Comparison of ENCODE assay signal across 30 cellular contexts in the genomic region with DNA sequence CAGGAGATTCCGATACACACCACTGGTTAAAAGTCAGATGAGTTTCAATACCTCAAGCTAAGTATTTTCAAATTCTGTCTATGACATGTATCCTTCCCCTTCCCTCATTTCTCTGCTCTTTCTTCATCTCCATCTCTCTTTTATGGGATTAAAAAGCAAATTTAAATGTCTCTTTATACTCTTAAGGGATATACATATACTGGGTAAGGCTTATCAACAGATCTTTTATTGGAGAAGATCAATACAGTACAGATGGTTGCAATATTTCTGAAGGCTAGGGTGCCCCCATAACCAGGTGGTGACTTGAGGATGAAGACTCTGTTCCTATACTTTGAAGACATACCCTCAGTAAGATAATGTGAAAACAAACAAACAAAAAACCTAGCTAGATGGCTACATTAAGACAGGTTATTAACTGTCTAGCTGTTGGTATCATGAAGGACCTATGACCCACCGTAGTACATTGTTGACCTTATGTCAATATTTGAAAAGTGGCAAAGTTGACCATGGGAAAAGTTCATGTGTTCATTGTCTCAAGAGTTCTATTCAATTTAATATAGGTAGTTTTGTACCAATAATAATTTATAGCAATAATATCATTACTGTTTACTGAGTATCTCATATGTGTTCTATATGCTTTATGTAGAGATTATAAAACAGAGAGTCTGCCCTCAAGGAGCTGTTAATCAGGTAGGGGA.
"Had no signal": no experiment of that assay in that cellular context is flagged by ENCODE, and none has a peak within 500 bp of the region (broad histone marks: within the 10 kb centered on the region; RNA-seq: fewer than 3 reads in every experiment).

No MANE protein-coding gene starts in this region.

- DNase-seq: dermis blood vessel endothelial cell; effector memory CD8-positive, alpha-beta T cell; erythroblast; esophagus squamous epithelium; foreskin melanocyte; glutamatergic neuron; hypothalamus; immature natural killer cell; islet precursor cell; kidney glomerular epithelial cell; left colon; left ventricle myocardium superior; naive B cell; right cardiac atrium; spleen; stimulated activated CD4-positive, alpha-beta T cell treated with anti-CD3 and anti-CD28 coated beads, Interleukin-4, amount 100 ng/mL, for 4 hours; transverse colon; upper lobe of right lung; uterus had no signal

- H3K9me3 Mint-ChIP-seq: effector memory CD8-positive, alpha-beta T cell; immature natural killer cell; neural crest cell; stimulated activated memory B cell treated with anti-CD40 and anti-IgM and Interleukin-4, amounts not matched to agents 10 μg/mL and 1 μg/mL and 100 μg/mL, for 72 hours; stimulated activated naive CD8-positive, alpha-beta T cell treated with anti-CD3 and anti-CD28 coated beads, Interleukin-15, Interleukin-2, amounts not matched to agents 100 ng/mL and 50 ng/mL, for 24 hours had no signal

- H3K4me3 Mint-ChIP-seq: effector memory CD8-positive, alpha-beta T cell; immature natural killer cell; memory B cell; naive B cell; natural killer cell treated with Interleukin-12 subunit alpha and Interleukin-12 subunit beta and Interleukin-15 and Interleukin-18, amount 100 ng/mL, for 72 hours; neural crest cell; stimulated activated memory B cell treated with anti-CD40 and anti-IgM and Interleukin-4, amounts not matched to agents 10 μg/mL and 1 μg/mL and 100 μg/mL, for 72 hours; stimulated activated naive CD8-positive, alpha-beta T cell treated with anti-CD3 and anti-CD28 coated beads, Interleukin-15, Interleukin-2, amounts not matched to agents 100 ng/mL and 50 ng/mL, for 24 hours had no signal

- H3K4me3 ChIP-seq: coronary artery, esophagus squamous epithelium, lung, prostate gland, skin epidermis, spleen, thoracic aorta, transverse colon, upper lobe of right lung, uterus had no signal

- H3K27me3 ChIP-seq: esophagus squamous epithelium, spleen, transverse colon, upper lobe of right lung, uterus had no signal

- FAIRE-seq: endometrium had no signal

- H3K4me1 ChIP-seq: prostate gland, upper lobe of right lung, uterus had no signal

- H3K36me3 Mint-ChIP-seq: natural killer cell treated with Interleukin-12 subunit alpha and Interleukin-12 subunit beta and Interleukin-15 and Interleukin-18, amount 100 ng/mL, for 72 hours had no signal

- ATAC-seq: effector memory CD8-positive, alpha-beta T cell; left colon; left ventricle myocardium superior; natural killer cell treated with Interleukin-12 subunit alpha and Interleukin-12 subunit beta and Interleukin-15 and Interleukin-18, amount 100 ng/mL, for 72 hours; right cardiac atrium; stimulated activated memory B cell treated with anti-CD40 and anti-IgM and Interleukin-4, amounts not matched to agents 10 μg/mL and 1 μg/mL and 100 μg/mL, for 72 hours; upper lobe of right lung had no signal

- H3K27ac Mint-ChIP-seq: effector memory CD8-positive, alpha-beta T cell; immature natural killer cell; memory B cell; stimulated activated memory B cell treated with anti-CD40 and anti-IgM and Interleukin-4, amounts not matched to agents 10 μg/mL and 1 μg/mL and 100 μg/mL, for 72 hours; stimulated activated naive CD8-positive, alpha-beta T cell treated with anti-CD3 and anti-CD28 coated beads, Interleukin-15, Interleukin-2, amounts not matched to agents 100 ng/mL and 50 ng/mL, for 24 hours had no signal

- H3K27ac ChIP-seq: prostate gland, skin epidermis, spleen, transverse colon, upper lobe of right lung had no signal

- H3K27me3 Mint-ChIP-seq: effector memory CD8-positive, alpha-beta T cell; memory B cell; naive B cell; natural killer cell treated with Interleukin-12 subunit alpha and Interleukin-12 subunit beta and Interleukin-15 and Interleukin-18, amount 100 ng/mL, for 72 hours; stimulated activated memory B cell treated with anti-CD40 and anti-IgM and Interleukin-4, amounts not matched to agents 10 μg/mL and 1 μg/mL and 100 μg/mL, for 72 hours; stimulated activated naive CD8-positive, alpha-beta T cell treated with anti-CD3 and anti-CD28 coated beads, Interleukin-15, Interleukin-2, amounts not matched to agents 100 ng/mL and 50 ng/mL, for 24 hours had no signal

- H3K9me3 ChIP-seq: esophagus squamous epithelium, prostate gland, spleen, thoracic aorta, transverse colon, upper lobe of right lung, uterus had no signal

- H3K36me3 ChIP-seq: esophagus squamous epithelium, prostate gland, spleen, thoracic aorta, transverse colon, upper lobe of right lung, uterus had no signal
